In the genomic region with DNA sequence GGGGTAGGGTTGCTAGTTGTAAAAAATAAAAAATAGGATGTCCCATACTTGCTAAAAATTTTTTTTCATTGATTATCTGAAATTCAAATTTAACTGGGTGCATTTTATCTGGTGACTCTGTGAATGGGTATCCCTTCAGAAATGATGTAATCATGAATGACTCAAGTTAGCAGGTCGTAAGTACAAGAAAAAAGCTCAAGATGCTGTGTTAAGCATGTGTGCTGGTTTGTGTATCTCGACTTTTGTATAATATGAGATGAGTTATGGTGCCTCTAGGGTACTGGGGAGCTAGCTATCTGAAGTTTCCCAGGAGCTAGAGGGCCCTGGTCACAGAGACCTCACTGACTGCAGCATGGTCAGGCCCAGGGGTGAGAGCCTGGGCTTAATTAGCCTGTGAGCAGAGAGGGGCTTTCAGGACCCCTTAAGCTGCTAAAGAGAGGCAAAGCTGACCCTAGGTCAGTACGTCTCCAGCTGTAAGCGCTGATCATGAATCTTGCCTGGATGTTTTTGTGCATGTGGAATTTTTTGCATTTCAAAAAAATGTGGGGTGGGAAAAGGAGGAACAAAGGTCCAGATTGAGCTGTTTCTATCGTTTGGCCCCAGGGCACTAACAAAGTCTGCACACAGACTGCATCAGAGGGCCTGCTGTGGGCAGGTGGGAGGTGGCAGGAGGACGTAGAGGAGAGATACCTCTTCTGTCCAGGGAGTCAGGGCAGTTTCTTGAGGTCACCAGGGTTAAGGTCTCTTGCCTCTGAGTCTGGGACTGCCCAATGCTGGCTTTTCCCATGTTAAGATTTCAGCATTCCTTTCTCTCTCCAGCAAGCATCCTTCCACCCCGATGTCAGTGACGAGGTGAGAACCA, we compare ENCODE assay signal across 3 cellular contexts.
TF ChIP-seq lines count a peak whose summit lies in the region.

No MANE protein-coding gene starts in this region.

TF ChIP-seq in HepG2, 621 proteins besides CTCF, POLR2A, EP300 and RAD21 (continued from another document):
- TF ChIP-seq, protein P1, sequence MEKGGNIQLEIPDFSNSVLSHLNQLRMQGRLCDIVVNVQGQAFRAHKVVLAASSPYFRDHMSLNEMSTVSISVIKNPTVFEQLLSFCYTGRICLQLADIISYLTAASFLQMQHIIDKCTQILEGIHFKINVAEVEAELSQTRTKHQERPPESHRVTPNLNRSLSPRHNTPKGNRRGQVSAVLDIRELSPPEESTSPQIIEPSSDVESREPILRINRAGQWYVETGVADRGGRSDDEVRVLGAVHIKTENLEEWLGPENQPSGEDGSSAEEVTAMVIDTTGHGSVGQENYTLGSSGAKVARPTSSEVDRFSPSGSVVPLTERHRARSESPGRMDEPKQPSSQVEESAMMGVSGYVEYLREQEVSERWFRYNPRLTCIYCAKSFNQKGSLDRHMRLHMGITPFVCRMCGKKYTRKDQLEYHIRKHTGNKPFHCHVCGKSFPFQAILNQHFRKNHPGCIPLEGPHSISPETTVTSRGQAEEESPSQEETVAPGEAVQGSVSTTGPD (CRISPR knock-in tag; IDR thresholded peaks at IDR 0.05), result no peak
TF ChIP-seq in HepG2: peak in this region for 1.

TF ChIP-seq in SK-N-SH, 30 proteins besides CTCF, POLR2A, EP300 and RAD21 (continued from another document):
- no peak; the same call in 1 of the 2 replicates for TF ChIP-seq FOXJ3 (CRISPR knock-in tag; IDR thresholded peaks at IDR 0.05)
- TF ChIP-seq GABPA (IDR thresholded peaks at IDR 0.05; ENCODE audit: low read depth), result no peak
- TF ChIP-seq TCF12 (IDR thresholded peaks at IDR 0.05), result peak; percentile 85
- TF ChIP-seq EZH2phosphoT487 (IDR thresholded peaks at IDR 0.05; ENCODE audit: borderline replicate concordance, low read depth), result no peak
- TF ChIP-seq, protein P2, sequence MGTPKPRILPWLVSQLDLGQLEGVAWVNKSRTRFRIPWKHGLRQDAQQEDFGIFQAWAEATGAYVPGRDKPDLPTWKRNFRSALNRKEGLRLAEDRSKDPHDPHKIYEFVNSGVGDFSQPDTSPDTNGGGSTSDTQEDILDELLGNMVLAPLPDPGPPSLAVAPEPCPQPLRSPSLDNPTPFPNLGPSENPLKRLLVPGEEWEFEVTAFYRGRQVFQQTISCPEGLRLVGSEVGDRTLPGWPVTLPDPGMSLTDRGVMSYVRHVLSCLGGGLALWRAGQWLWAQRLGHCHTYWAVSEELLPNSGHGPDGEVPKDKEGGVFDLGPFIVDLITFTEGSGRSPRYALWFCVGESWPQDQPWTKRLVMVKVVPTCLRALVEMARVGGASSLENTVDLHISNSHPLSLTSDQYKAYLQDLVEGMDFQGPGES (IDR thresholded peaks at IDR 0.05; ENCODE audit: low read depth, low read length), result no peak
- no peak for TF ChIP-seq NRF1 (IDR thresholded peaks at IDR 0.05; ENCODE audit: low read depth, low read length)
- TF ChIP-seq, protein P3, sequence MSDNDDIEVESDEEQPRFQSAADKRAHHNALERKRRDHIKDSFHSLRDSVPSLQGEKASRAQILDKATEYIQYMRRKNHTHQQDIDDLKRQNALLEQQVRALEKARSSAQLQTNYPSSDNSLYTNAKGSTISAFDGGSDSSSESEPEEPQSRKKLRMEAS (IDR thresholded peaks at IDR 0.05; ENCODE audit: low read depth), result no peak
- TF ChIP-seq, protein P4, sequence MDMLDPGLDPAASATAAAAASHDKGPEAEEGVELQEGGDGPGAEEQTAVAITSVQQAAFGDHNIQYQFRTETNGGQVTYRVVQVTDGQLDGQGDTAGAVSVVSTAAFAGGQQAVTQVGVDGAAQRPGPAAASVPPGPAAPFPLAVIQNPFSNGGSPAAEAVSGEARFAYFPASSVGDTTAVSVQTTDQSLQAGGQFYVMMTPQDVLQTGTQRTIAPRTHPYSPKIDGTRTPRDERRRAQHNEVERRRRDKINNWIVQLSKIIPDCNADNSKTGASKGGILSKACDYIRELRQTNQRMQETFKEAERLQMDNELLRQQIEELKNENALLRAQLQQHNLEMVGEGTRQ (IDR thresholded peaks at IDR 0.05; ENCODE audit: borderline replicate concordance, low read depth, low read length), result no peak
- TF ChIP-seq RCOR1 (IDR thresholded peaks at IDR 0.05; ENCODE audit: low read length), result peak; percentile 37; the same call in 1 of the 2 replicates
- no peak for TF ChIP-seq ELF1 (IDR thresholded peaks at IDR 0.05)
- TF ChIP-seq GATA2 (CRISPR knock-in tag; IDR thresholded peaks at IDR 0.05), result peak; percentile 37; the same call in 1 of the 2 replicates
- no peak for TF ChIP-seq NFIC (IDR thresholded peaks at IDR 0.05; ENCODE audit: borderline replicate concordance)
- TF ChIP-seq, protein P5, sequence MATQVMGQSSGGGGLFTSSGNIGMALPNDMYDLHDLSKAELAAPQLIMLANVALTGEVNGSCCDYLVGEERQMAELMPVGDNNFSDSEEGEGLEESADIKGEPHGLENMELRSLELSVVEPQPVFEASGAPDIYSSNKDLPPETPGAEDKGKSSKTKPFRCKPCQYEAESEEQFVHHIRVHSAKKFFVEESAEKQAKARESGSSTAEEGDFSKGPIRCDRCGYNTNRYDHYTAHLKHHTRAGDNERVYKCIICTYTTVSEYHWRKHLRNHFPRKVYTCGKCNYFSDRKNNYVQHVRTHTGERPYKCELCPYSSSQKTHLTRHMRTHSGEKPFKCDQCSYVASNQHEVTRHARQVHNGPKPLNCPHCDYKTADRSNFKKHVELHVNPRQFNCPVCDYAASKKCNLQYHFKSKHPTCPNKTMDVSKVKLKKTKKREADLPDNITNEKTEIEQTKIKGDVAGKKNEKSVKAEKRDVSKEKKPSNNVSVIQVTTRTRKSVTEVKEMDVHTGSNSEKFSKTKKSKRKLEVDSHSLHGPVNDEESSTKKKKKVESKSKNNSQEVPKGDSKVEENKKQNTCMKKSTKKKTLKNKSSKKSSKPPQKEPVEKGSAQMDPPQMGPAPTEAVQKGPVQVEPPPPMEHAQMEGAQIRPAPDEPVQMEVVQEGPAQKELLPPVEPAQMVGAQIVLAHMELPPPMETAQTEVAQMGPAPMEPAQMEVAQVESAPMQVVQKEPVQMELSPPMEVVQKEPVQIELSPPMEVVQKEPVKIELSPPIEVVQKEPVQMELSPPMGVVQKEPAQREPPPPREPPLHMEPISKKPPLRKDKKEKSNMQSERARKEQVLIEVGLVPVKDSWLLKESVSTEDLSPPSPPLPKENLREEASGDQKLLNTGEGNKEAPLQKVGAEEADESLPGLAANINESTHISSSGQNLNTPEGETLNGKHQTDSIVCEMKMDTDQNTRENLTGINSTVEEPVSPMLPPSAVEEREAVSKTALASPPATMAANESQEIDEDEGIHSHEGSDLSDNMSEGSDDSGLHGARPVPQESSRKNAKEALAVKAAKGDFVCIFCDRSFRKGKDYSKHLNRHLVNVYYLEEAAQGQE (IDR thresholded peaks at IDR 0.05; ENCODE audit: low read depth, low read length), result no peak
- TF ChIP-seq RFX5 (IDR thresholded peaks at IDR 0.05; ENCODE audit: low read length), result no peak
- TF ChIP-seq MXI1 (IDR thresholded peaks at IDR 0.05; ENCODE audit: low read depth, low read length), result no peak
- TF ChIP-seq, protein P6, sequence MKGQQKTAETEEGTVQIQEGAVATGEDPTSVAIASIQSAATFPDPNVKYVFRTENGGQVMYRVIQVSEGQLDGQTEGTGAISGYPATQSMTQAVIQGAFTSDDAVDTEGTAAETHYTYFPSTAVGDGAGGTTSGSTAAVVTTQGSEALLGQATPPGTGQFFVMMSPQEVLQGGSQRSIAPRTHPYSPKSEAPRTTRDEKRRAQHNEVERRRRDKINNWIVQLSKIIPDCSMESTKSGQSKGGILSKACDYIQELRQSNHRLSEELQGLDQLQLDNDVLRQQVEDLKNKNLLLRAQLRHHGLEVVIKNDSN (IDR thresholded peaks at IDR 0.05; ENCODE audit: borderline replicate concordance, low read depth), result no peak
- TF ChIP-seq, protein P7, sequence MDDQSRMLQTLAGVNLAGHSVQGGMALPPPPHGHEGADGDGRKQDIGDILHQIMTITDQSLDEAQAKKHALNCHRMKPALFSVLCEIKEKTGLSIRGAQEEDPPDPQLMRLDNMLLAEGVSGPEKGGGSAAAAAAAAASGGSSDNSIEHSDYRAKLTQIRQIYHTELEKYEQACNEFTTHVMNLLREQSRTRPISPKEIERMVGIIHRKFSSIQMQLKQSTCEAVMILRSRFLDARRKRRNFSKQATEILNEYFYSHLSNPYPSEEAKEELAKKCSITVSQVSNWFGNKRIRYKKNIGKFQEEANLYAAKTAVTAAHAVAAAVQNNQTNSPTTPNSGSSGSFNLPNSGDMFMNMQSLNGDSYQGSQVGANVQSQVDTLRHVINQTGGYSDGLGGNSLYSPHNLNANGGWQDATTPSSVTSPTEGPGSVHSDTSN (IDR thresholded peaks at IDR 0.05), result peak; percentile 59; the same call in 1 of the 2 replicates

TF ChIP-seq in WTC11, 78 proteins besides CTCF, POLR2A, EP300 and RAD21:
- TF ChIP-seq, protein P8, sequence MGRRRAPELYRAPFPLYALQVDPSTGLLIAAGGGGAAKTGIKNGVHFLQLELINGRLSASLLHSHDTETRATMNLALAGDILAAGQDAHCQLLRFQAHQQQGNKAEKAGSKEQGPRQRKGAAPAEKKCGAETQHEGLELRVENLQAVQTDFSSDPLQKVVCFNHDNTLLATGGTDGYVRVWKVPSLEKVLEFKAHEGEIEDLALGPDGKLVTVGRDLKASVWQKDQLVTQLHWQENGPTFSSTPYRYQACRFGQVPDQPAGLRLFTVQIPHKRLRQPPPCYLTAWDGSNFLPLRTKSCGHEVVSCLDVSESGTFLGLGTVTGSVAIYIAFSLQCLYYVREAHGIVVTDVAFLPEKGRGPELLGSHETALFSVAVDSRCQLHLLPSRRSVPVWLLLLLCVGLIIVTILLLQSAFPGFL (CRISPR knock-in tag; IDR thresholded peaks at IDR 0.05; ENCODE audit: borderline replicate concordance), result no peak
- TF ChIP-seq NR2C2 (CRISPR knock-in tag; IDR thresholded peaks at IDR 0.05) (no peak), ZNF138 (CRISPR knock-in tag; conservative IDR thresholded peaks at IDR 0.05) (no peak), NR1H2 (CRISPR knock-in tag; IDR thresholded peaks at IDR 0.05) (no peak), NFATC4 (CRISPR knock-in tag; IDR thresholded peaks at IDR 0.05) (no peak), NR3C1 (CRISPR knock-in tag; conservative IDR thresholded peaks at IDR 0.05; ENCODE audit: low read depth) (no peak), GRHL2 (CRISPR knock-in tag; IDR thresholded peaks at IDR 0.05; ENCODE audit: insufficient replicate concordance, severe bottlenecking) (no peak), FOXJ3 (CRISPR knock-in tag; IDR thresholded peaks at IDR 0.05; ENCODE audit: borderline replicate concordance) (no peak)
- TF ChIP-seq, protein P9, sequence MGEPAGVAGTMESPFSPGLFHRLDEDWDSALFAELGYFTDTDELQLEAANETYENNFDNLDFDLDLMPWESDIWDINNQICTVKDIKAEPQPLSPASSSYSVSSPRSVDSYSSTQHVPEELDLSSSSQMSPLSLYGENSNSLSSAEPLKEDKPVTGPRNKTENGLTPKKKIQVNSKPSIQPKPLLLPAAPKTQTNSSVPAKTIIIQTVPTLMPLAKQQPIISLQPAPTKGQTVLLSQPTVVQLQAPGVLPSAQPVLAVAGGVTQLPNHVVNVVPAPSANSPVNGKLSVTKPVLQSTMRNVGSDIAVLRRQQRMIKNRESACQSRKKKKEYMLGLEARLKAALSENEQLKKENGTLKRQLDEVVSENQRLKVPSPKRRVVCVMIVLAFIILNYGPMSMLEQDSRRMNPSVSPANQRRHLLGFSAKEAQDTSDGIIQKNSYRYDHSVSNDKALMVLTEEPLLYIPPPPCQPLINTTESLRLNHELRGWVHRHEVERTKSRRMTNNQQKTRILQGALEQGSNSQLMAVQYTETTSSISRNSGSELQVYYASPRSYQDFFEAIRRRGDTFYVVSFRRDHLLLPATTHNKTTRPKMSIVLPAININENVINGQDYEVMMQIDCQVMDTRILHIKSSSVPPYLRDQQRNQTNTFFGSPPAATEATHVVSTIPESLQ (CRISPR knock-in tag; IDR thresholded peaks at IDR 0.05), result no peak
- TF ChIP-seq, protein P3 (CRISPR knock-in tag; IDR thresholded peaks at IDR 0.05), result no peak
- TF ChIP-seq, protein P10, sequence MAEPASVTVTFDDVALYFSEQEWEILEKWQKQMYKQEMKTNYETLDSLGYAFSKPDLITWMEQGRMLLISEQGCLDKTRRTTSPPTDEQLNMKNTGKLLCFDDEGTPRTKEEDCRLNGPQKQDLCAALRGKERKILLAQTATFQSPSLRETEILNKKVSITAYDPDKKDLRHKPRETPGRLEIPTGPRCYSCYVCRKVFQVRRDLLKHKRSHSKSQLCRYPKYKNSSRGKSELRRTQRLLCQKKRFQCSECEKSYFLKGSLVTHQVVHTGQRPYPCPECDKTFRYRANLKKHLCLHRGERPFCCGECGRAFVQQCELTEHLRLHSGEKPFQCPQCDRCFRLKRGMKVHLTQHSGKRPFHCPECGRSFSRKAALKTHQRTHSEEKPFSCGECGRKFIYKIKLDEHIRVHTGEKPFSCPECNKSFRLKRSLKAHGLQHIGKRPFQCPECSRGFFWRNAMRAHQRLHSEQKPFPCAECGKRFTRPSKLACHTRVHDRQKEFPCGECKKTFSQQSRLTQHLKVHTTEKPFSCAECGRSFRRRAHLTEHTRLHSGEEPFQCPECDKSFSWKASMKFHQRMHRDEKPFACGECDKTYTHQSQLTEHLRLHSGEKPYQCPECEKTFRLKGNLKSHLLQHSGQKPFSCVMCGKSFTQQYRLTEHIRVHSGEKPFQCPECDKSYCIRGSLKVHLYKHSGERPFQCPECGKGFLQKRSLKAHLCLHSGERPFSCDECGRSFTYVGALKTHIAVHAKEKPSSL (CRISPR knock-in tag; conservative IDR thresholded peaks at IDR 0.05), result no peak
- TF ChIP-seq, protein P11, sequence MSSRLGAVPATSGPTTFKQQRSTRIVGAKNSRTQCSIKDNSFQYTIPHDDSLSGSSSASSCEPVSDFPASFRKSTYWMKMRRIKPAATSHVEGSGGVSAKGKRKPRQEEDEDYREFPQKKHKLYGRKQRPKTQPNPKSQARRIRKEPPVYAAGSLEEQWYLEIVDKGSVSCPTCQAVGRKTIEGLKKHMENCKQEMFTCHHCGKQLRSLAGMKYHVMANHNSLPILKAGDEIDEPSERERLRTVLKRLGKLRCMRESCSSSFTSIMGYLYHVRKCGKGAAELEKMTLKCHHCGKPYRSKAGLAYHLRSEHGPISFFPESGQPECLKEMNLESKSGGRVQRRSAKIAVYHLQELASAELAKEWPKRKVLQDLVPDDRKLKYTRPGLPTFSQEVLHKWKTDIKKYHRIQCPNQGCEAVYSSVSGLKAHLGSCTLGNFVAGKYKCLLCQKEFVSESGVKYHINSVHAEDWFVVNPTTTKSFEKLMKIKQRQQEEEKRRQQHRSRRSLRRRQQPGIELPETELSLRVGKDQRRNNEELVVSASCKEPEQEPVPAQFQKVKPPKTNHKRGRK (CRISPR knock-in tag; IDR thresholded peaks at IDR 0.05; ENCODE audit: borderline replicate concordance), result no peak
TF ChIP-seq in WTC11: peak in this region for 0.
